34 cellular contexts compared by ENCODE assay signal in the genomic region with DNA sequence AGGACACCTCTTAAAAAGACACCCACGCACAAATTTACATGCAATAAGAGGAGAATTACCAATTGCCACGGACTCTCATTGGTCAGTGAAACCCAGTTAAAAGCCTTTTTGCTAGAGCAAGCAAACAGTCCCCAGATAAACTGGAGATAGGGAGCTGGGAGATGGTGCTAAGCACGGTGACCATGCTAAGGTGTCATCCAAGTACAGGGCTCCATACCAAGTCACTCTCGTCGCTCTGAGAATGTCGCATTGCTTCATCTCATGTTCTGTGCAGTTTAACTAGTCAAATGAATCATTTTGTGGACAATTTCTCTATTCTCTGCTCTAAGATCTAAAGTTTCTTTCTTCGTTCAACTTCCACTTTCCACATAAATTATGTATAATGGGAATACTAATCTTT.
"Had no signal": no experiment of that assay in that cellular context is flagged by ENCODE, and none has a peak within 500 bp of the region (broad histone marks: within the 10 kb centered on the region; RNA-seq: fewer than 3 reads in every experiment).

No MANE protein-coding gene starts in this region.

- DNase-seq: activated effector memory CD4-positive, alpha-beta T cell treated with anti-CD3 and anti-CD28 coated beads, Interleukin-2, amount 50 U/mL, for 16 hours; activated effector memory CD4-positive, alpha-beta T cell treated with Interleukin-2 at 50 U/mL for 16 hours; activated gamma-delta T cell; activated gamma-delta T cell treated with Interleukin-2 at 50 U/mL for 16 hours; activated naive CD4-positive, alpha-beta T cell; activated naive CD4-positive, alpha-beta T cell treated with anti-CD3 and anti-CD28 coated beads for 36 hours; activated naive CD4-positive, alpha-beta T cell treated with anti-CD3 and anti-CD28 coated beads, Interleukin-2, amount 10 ng/mL, durations not matched to agents 7 days and 5 days; activated naive CD4-positive, alpha-beta T cell treated with anti-CD3 and anti-CD28 coated beads, Interleukin-2, amount 50 U/mL, for 16 hours; activated naive CD4-positive, alpha-beta T cell treated with Interleukin-2 at 50 U/mL for 16 hours; activated naive CD8-positive, alpha-beta T cell treated with anti-CD3 and anti-CD28 coated beads for 36 hours; activated naive CD8-positive, alpha-beta T cell treated with anti-CD3 and anti-CD28 coated beads, Interleukin-2, amount 10 ng/mL, durations not matched to agents 7 days and 5 days; activated naive CD8-positive, alpha-beta T cell treated with anti-CD3 and anti-CD28 coated beads, Interleukin-2, amount 50 U/mL, for 24 hours; activated T-cell treated with anti-CD3 and anti-CD28 coated beads, Interleukin-2, amount 50 U/mL, for 1 hour; activated T-cell treated with anti-CD3 and anti-CD28 coated beads, Interleukin-2, amount 50 U/mL, for 24 hours; activated T-cell treated with anti-CD3 and anti-CD28 coated beads, Interleukin-2, amount 50 U/mL, for 4 hours; activated T-cell treated with anti-CD3 and anti-CD28 coated beads, Interleukin-2, amount 50 U/mL, for 48 hours; activated T-cell treated with anti-CD3 and anti-CD28 coated beads, Interleukin-2, amount 50 U/mL, for 72 hours; adrenal gland; amniotic stem cell; amygdala; anterior cingulate cortex; aorta; body of pancreas; brain microvascular endothelial cell; caudate nucleus; central memory CD4-positive, alpha-beta T cell; cerebellar nuclear complex had no signal

- ATAC-seq: activated naive CD4-positive, alpha-beta T cell treated with anti-CD3 and anti-CD28 coated beads, Interleukin-2, amount 50 U/mL, for 72 hours; activated naive CD8-positive, alpha-beta T cell treated with anti-CD3 and anti-CD28 coated beads, Interleukin-2, amount 50 U/mL, for 24 hours; activated T-cell treated with anti-CD3 and anti-CD28 coated beads, Interleukin-2, amount 50 U/mL, for 4 hours; activated T-cell treated with anti-CD3 and anti-CD28 coated beads, Interleukin-2, amount 50 U/mL, for 72 hours; activated T-helper 17 cell treated with anti-CD3 and anti-CD28 coated beads, Interleukin-2, amount 50 U/mL, for 72 hours; body of pancreas had no signal

- H3K27ac ChIP-seq: adrenal gland, ascending aorta, body of pancreas, brain microvascular endothelial cell, breast epithelium, cardiac muscle cell had no signal

- H3K4me3 ChIP-seq: adrenal gland, ascending aorta, body of pancreas, breast epithelium, cardiac muscle cell had no signal

- FAIRE-seq: astrocyte, bronchial epithelial cell had no signal

- H3K27me3 ChIP-seq: adrenal gland, ascending aorta, body of pancreas, brain microvascular endothelial cell, breast epithelium, cardiac muscle cell had no signal

- H3K36me3 ChIP-seq: adrenal gland, ascending aorta, brain microvascular endothelial cell, breast epithelium, cardiac muscle cell had no signal

- H3K9me3 ChIP-seq: adrenal gland, ascending aorta, body of pancreas, breast epithelium had no signal

- H3K4me1 ChIP-seq: adrenal gland, ascending aorta, body of pancreas, breast epithelium had no signal
